ENCODE assay signal across 22 cellular contexts in the genomic region with DNA sequence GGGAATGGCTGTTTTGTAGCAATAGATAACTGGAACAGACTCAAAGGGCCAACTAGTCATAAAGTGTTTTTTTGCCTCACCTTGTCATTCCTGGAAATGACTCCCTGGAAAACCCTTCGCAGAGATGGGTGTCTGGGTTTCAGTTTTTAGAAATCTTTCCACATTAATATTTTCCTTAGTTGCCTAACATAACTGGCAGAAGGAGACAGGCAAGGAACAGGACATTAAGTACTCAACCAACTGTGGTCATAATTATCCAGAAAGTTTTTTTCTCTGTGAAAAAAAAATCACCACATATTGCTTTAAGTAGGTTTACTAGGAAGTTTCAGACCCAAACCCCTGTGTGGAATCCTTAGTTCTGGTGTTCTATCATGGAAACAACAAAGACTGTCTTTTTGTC. TPM values are rescaled to one million over a fixed set of nuclear protein-coding genes. Genes with fewer than 3 reads are reported as not detected.
DNase-seq lines count a peak whose midpoint lies in the region; ATAC-seq and TF ChIP-seq lines count a peak whose summit lies in the region.
"Had no signal": no experiment of that assay in that cellular context is flagged by ENCODE, and none has a peak within 500 bp of the region (broad histone marks: within the 10 kb centered on the region; RNA-seq: fewer than 3 reads in every experiment).

No MANE protein-coding gene starts in this region.

- TF ChIP-seq CTCF in tibial nerve (IDR thresholded peaks at IDR 0.05) (no peak), omental fat pad (IDR thresholded peaks at IDR 0.05) (no peak)

- H3K27ac ChIP-seq in tibial nerve: peak overlapping the region in 2 of 4 donors; percentile 31 to 99
- H3K27ac ChIP-seq: 22Rv1, BLaER1, C4-2B had no signal

- WGBS in tibial nerve, 2 donors: 90 to 93% methylated on average over 1 of the region's 1 CpG

- CTCF ChIA-PET in activated CD4-positive, alpha-beta memory T cell treated with anti-CD3 and anti-CD28 coated beads for 36 hours (lab: Charles Lee): interaction anchor here (1.2 to 1.8 kb wide), 3 partner anchors 8 to 151 kb away, joined by 4 read pairs; no protein-coding TSS in a partner anchor
- CTCF ChIA-PET in activated CD4-positive, alpha-beta memory T cell treated with anti-CD3 and anti-CD28 coated beads, Interleukin-2, amount 10 ng/mL, durations not matched to agents 7 days and 5 days (lab: Charles Lee): no interaction called here

- no peak for TF ChIP-seq POLR2A in tibial nerve (IDR thresholded peaks at IDR 0.05)

- H3K4me3 ChIP-seq in tibial nerve: no peak overlapping the region
- H3K4me3 ChIP-seq: BLaER1, HAP-1 had no signal

- peaks cover 11% of the 10 kb centered on the region for H3K4me1 Mint-ChIP-seq in activated CD4-positive, alpha-beta memory T cell treated with anti-CD3 and anti-CD28 coated beads for 36 hours (ENCODE audit: low read depth)
- peaks cover 11% of the 10 kb centered on the region for H3K4me1 Mint-ChIP-seq in activated CD4-positive, alpha-beta memory T cell treated with anti-CD3 and anti-CD28 coated beads, Interleukin-2, amount 10 ng/mL, durations not matched to agents 7 days and 5 days

- H3K27me3 Mint-ChIP-seq in activated CD4-positive, alpha-beta memory T cell treated with anti-CD3 and anti-CD28 coated beads for 36 hours: no peaks in the 10 kb centered on the region
- H3K27me3 Mint-ChIP-seq in activated CD4-positive, alpha-beta memory T cell treated with anti-CD3 and anti-CD28 coated beads, Interleukin-2, amount 10 ng/mL, durations not matched to agents 7 days and 5 days: no peaks in the 10 kb centered on the region
- H3K27me3 Mint-ChIP-seq: B cell; CD4-positive, CD25-positive, alpha-beta regulatory T cell had no signal

- H3K27ac Mint-ChIP-seq in activated CD4-positive, alpha-beta memory T cell treated with anti-CD3 and anti-CD28 coated beads for 36 hours: peak overlapping the region; percentile 18
- no peak overlapping the region for H3K27ac Mint-ChIP-seq in activated CD4-positive, alpha-beta memory T cell treated with anti-CD3 and anti-CD28 coated beads, Interleukin-2, amount 10 ng/mL, durations not matched to agents 7 days and 5 days
- H3K27ac Mint-ChIP-seq: B cell; CD4-positive, CD25-positive, alpha-beta regulatory T cell; CD8-positive, alpha-beta T cell; HFFc6 had no signal

- no peaks in the 10 kb centered on the region for H3K9me3 Mint-ChIP-seq in activated CD4-positive, alpha-beta memory T cell treated with anti-CD3 and anti-CD28 coated beads for 36 hours
- H3K9me3 Mint-ChIP-seq in activated CD4-positive, alpha-beta memory T cell treated with anti-CD3 and anti-CD28 coated beads, Interleukin-2, amount 10 ng/mL, durations not matched to agents 7 days and 5 days: no peaks in the 10 kb centered on the region
- H3K9me3 Mint-ChIP-seq: CD8-positive, alpha-beta T cell; HFFc6 had no signal

- peaks cover 0 to 25% (median 11%) of the 10 kb centered on the region in 4 donors for H3K4me1 ChIP-seq in tibial nerve
- H3K4me1 ChIP-seq: Caco-2 had no signal

- POLR2A ChIA-PET in activated CD4-positive, alpha-beta memory T cell treated with anti-CD3 and anti-CD28 coated beads for 36 hours (lab: Charles Lee): interaction anchor here (1.2 to 2.1 kb wide), 2 partner anchors 12 to 16 kb away, joined by 5 to 6 read pairs; partner anchors contain the start of gene STIL
- POLR2A ChIA-PET in activated CD4-positive, alpha-beta memory T cell treated with anti-CD3 and anti-CD28 coated beads, Interleukin-2, amount 10 ng/mL, durations not matched to agents 7 days and 5 days (lab: Charles Lee): interaction anchor here (1.4 kb wide), 1 partner anchor 12 kb away, joined by 3 read pairs; no protein-coding TSS in a partner anchor

- no peaks in the 10 kb centered on the region for H3K27me3 ChIP-seq in tibial nerve
- H3K27me3 ChIP-seq: BLaER1 had no signal

- peak; percentile 53 to 82 for TF ChIP-seq EP300 in tibial nerve (IDR thresholded peaks at IDR 0.05)

- peaks cover 2% of the 10 kb centered on the region for H3K36me3 Mint-ChIP-seq in activated CD4-positive, alpha-beta memory T cell treated with anti-CD3 and anti-CD28 coated beads for 36 hours
- H3K36me3 Mint-ChIP-seq in activated CD4-positive, alpha-beta memory T cell treated with anti-CD3 and anti-CD28 coated beads, Interleukin-2, amount 10 ng/mL, durations not matched to agents 7 days and 5 days (ENCODE audit: low read depth): peaks cover 10% of the 10 kb centered on the region
- H3K36me3 Mint-ChIP-seq: CD4-positive, CD25-positive, alpha-beta regulatory T cell had no signal

- H3K4me3 Mint-ChIP-seq in activated CD4-positive, alpha-beta memory T cell treated with anti-CD3 and anti-CD28 coated beads for 36 hours: no peak overlapping the region
- no peak overlapping the region for H3K4me3 Mint-ChIP-seq in activated CD4-positive, alpha-beta memory T cell treated with anti-CD3 and anti-CD28 coated beads, Interleukin-2, amount 10 ng/mL, durations not matched to agents 7 days and 5 days
- H3K4me3 Mint-ChIP-seq: B cell; CD8-positive, alpha-beta T cell; HFFc6 had no signal

- intact Hi-C loops in activated CD4-positive, alpha-beta memory T cell treated with anti-CD3 and anti-CD28 coated beads for 36 hours (cut with micrococcal nuclease): loop anchor here (1.0 to 5.0 kb wide), 2 partner anchors 41 to 138 kb away; partner anchors contain the start of gene PDZK1IP1
- intact Hi-C loops in sciatic nerve (cut with DNase I): no loop called here

- DNase-seq in activated CD4-positive, alpha-beta memory T cell treated with anti-CD3 and anti-CD28 coated beads for 36 hours: no peak
- no peak for DNase-seq in activated CD4-positive, alpha-beta memory T cell treated with anti-CD3 and anti-CD28 coated beads, Interleukin-2, amount 10 ng/mL, durations not matched to agents 7 days and 5 days
- DNase-seq in amniotic epithelial cell (ENCODE audit: low read depth) (peak; percentile 26), sciatic nerve (ENCODE audit: low spot score) (no peak), tibial nerve (ENCODE audit: low spot score in 2 of 2) (no peak), LoVo (ENCODE audit: low spot score) (no peak), Kasumi-1 (lab: John Stamatoyannopoulos, UW) (no peak), omental fat pad (ENCODE audit: low spot score) (no peak)
- DNase-seq: Caco-2; CD4-positive, CD25-positive, alpha-beta regulatory T cell; CD8-positive, alpha-beta T cell; DMS 273 treated with DMSO at 0.1 percent for 48 hours; DMS53; DMS79 treated with DMSO at 0.1 percent for 48 hours; GF-D8; GOT3; HFFc6 had no signal

- no peaks in the 10 kb centered on the region for H3K9me3 ChIP-seq in tibial nerve
- H3K9me3 ChIP-seq: BLaER1, Caco-2, HAP-1 had no signal

- ATAC-seq in sciatic nerve (peak; percentile 31), omental fat pad (ENCODE audit: low FRiP score) (no peak)
- ATAC-seq: CD8-positive, alpha-beta T cell had no signal

- H3K36me3 ChIP-seq in tibial nerve: no peaks in the 10 kb centered on the region
- H3K36me3 ChIP-seq: BLaER1, HAP-1 had no signal

RNA-seq across cellular contexts. Expression of gene CMPK1, which starts 3.4 kb away (rescaled TPM):
- total RNA-seq in activated CD4-positive, alpha-beta memory T cell treated with anti-CD3 and anti-CD28 coated beads for 36 hours: 100 to 1,000 TPM; 116 TPM
- total RNA-seq in activated CD4-positive, alpha-beta memory T cell treated with anti-CD3 and anti-CD28 coated beads, Interleukin-2, amount 10 ng/mL, durations not matched to agents 7 days and 5 days: 100 to 1,000 TPM in 1 of 2 experiments, 10 to 100 TPM in 1; 99.3 to 106 TPM
- 111 TPM for total RNA-seq in sciatic nerve
- total RNA-seq in tibial nerve: 100 to 1,000 TPM in 1 of 4 donors, 10 to 100 TPM in 3; 69.9 to 105 (median 99.2) TPM
- 100 to 1,000 TPM in 3 of 4 donors, 10 to 100 TPM in 1; 96.9 to 120 (median 112) TPM for total RNA-seq in omental fat pad

RNA-seq across cellular contexts. Expression of gene STIL, which starts 16.3 kb away (rescaled TPM):
- 10 to 100 TPM; 31.3 to 33.6 TPM for total RNA-seq in activated CD4-positive, alpha-beta memory T cell treated with anti-CD3 and anti-CD28 coated beads for 36 hours
- total RNA-seq in activated CD4-positive, alpha-beta memory T cell treated with anti-CD3 and anti-CD28 coated beads, Interleukin-2, amount 10 ng/mL, durations not matched to agents 7 days and 5 days: 10 to 100 TPM; 40.4 to 40.8 TPM
- total RNA-seq in sciatic nerve (1.7 TPM), tibial nerve (1 to 10 TPM in 2 of 4 donors, under 1 TPM in 2; 0.44 to 2.7 (median 1.2) TPM), omental fat pad (1 to 10 TPM; 1.0 to 2.2 (median 1.3) TPM)

Comparison
In these comparisons a context has a peak if more than half of its experiments do, and no peak if none do; other contexts are left out.
1. RNA of gene STIL, which starts 16.3 kb away (total RNA-seq): 40.4 to 40.8 TPM in activated CD4-positive, alpha-beta memory T cell treated with anti-CD3 and anti-CD28 coated beads, Interleukin-2, amount 10 ng/mL, durations not matched to agents 7 days and 5 days and 31.3 to 33.6 TPM in activated CD4-positive, alpha-beta memory T cell treated with anti-CD3 and anti-CD28 coated beads for 36 hours; 1.7 TPM in sciatic nerve (single experiment), 0.44 to 2.7 TPM in tibial nerve and 1.0 to 2.2 TPM in omental fat pad; every median in the first group is over 4 times any median in the second.